In genomic region chr16:73878616-73879015, GRCh38 we compare ENCODE assay signal across 8 cellular contexts.
DNase-seq lines count a peak whose midpoint lies in the region; ATAC-seq, FAIRE-seq and TF ChIP-seq lines count a peak whose summit lies in the region.

No MANE protein-coding gene starts in this region.

- no peak overlapping the region for H3K27ac ChIP-seq in kidney (ENCODE audit: low read depth in 2 of 2, low read length in 2 of 2)

- TF ChIP-seq CTCF in astrocyte of the cerebellum (IDR thresholded peaks at IDR 0.05; ENCODE audit: low read depth, low read length, missing control alignments) (peak; percentile 58), kidney (IDR thresholded peaks at IDR 0.05; ENCODE audit: borderline replicate concordance, extremely low read depth, insufficient read depth) (no peak)

- no peaks in the 10 kb centered on the region for H3K9me3 ChIP-seq in kidney (ENCODE audit: control insufficient read depth in 1 of 2, low read length in 2 of 2)

- no peak overlapping the region for H3K4me3 ChIP-seq in astrocyte of the cerebellum (ENCODE audit: low read depth, low read length)
- no peak overlapping the region for H3K4me3 ChIP-seq in kidney (ENCODE audit: low read length in 2 of 2)

- peak; percentile 50 for FAIRE-seq in kidney (lab: Jason Lieb, UNC)

- ATAC-seq in GM18861 (IDR thresholded peaks at IDR 0.05; ENCODE audit: unreplicated experiment) (no peak), GM19455 (IDR thresholded peaks at IDR 0.05; ENCODE audit: unreplicated experiment) (no peak)

- intact Hi-C loops in kidney (cut with DNase I): no loop called here

- H3K4me1 ChIP-seq in kidney (ENCODE audit: control insufficient read depth in 1 of 2, insufficient read depth in 1 of 2, low read depth in 1 of 2, low read length in 2 of 2): no peaks in the 10 kb centered on the region

- no peaks in the 10 kb centered on the region for H3K36me3 ChIP-seq in kidney (ENCODE audit: control insufficient read depth in 1 of 2, insufficient read depth in 2 of 2, low read length in 2 of 2)

- in situ Hi-C loops in astrocyte of the cerebellum (cut with HindIII; ENCODE audit: low sequenced_read_pairs): no loop called here

- peak; percentile 50 for DNase-seq in SIG-M5 treated with dmso at 0.1 percent for 504 hours (lab: John Stamatoyannopoulos, UW; ENCODE audit: unreplicated experiment)
- DNase-seq in SIG-M5 (lab: John Stamatoyannopoulos, UW): no peak
- DNase-seq in NCI-H2171 treated with DMSO at 0.1 percent for 48 hours (lab: John Stamatoyannopoulos, UW): peak; percentile 69
- DNase-seq in astrocyte of the cerebellum (ENCODE audit: low read depth): peak; percentile 73
- no peak for DNase-seq in kidney
- DNase-seq in activated T-cell treated with anti-CD3 and anti-CD28 coated beads, Interleukin-2, amount 50 U/mL, for 1 hour: no peak

- no peak overlapping the region for H3K9ac ChIP-seq in kidney (ENCODE audit: low read length in 2 of 2)

Comparison
In these comparisons a context has a peak if more than half of its experiments do, and no peak if none do; other contexts are left out.
1. DNase-seq: peak in SIG-M5 treated with dmso at 0.1 percent for 504 hours (single experiment), NCI-H2171 treated with DMSO at 0.1 percent for 48 hours (single experiment) and astrocyte of the cerebellum (single experiment); none in SIG-M5 (single experiment), kidney (single experiment) and activated T-cell treated with anti-CD3 and anti-CD28 coated beads, Interleukin-2, amount 50 U/mL, for 1 hour (single experiment).